In genomic region chr1:83998599-83999315, GRCh38 we compare ENCODE assay signal across 8 cellular contexts. TPM values are rescaled to one million over a fixed set of nuclear protein-coding genes. Genes with fewer than 3 reads are reported as not detected.
DNase-seq lines count a peak whose midpoint lies in the region; ATAC-seq, FAIRE-seq and TF ChIP-seq lines count a peak whose summit lies in the region.

TSS of gene TTLL7 (minus strand) at chr1:83999132. CDS start at chr1:83952211, 46,921 bp downstream.

- peak within 1 kb of the TSS; percentile 97 for H3K9ac ChIP-seq in iPS-15b (ENCODE audit: low read depth, low read length)

- peak; percentile 63 for DNase-seq in GM12891 (ENCODE audit: insufficient read length, low spot score)
- peak; percentile 95 for DNase-seq in NCI-H1105 (lab: John Stamatoyannopoulos, UW)
- DNase-seq in T-helper 2 cell treated with Interferon-gamma antibody and Interleukin-4, amounts not matched to agents 5 μg/mL and 100 μg/mL, for 36 hours (ENCODE audit: low spot score), result peak; percentile 67
- no peak for DNase-seq in astrocyte of the spinal cord (ENCODE audit: low read depth, low spot score)
- peak; percentile 51 to 79 for DNase-seq in gastrocnemius medialis
- DNase-seq in GF-D8 (lab: John Stamatoyannopoulos, UW), result no peak

- H3K9me3 ChIP-seq in iPS-15b (ENCODE audit: control insufficient read depth, insufficient read depth, low read length), result no peaks in the 10 kb centered on the region
- no peaks in the 10 kb centered on the region for H3K9me3 ChIP-seq in gastrocnemius medialis

- in situ Hi-C loops in astrocyte of the spinal cord (cut with HindIII; ENCODE audit: low sequenced_read_pairs), result no loop called here
- in situ Hi-C loops in gastrocnemius medialis (cut with MboI; ENCODE audit: low sequenced_read_pairs in 4 of 4), result no loop called here

- H3K4me1 ChIP-seq in iPS-15b (ENCODE audit: control insufficient read depth, insufficient read depth, low read length) (peaks cover 6% of the 10 kb centered on the region), gastrocnemius medialis (peaks cover 13 to 17% of the 10 kb centered on the region in 2 donors)

- ATAC-seq in HG02610 (IDR thresholded peaks at IDR 0.05; ENCODE audit: unreplicated experiment) (peak; percentile 88), gastrocnemius medialis (peak; percentile 92 to 93)

- TF ChIP-seq CTCF in astrocyte of the spinal cord (IDR thresholded peaks at IDR 0.05; ENCODE audit: low read depth, low read length), result no peak
- no peak for TF ChIP-seq CTCF in gastrocnemius medialis (IDR thresholded peaks at IDR 0.05 in 4 of 5, conservative IDR thresholded peaks at IDR 0.05 in 1 of 5)

- H3K27me3 Mint-ChIP-seq in T-helper 2 cell treated with Interferon-gamma antibody and Interleukin-4, amounts not matched to agents 5 μg/mL and 100 μg/mL, for 36 hours (ENCODE audit: low read depth), result peaks cover 68% of the 10 kb centered on the region

- H3K4me1 Mint-ChIP-seq in T-helper 2 cell treated with Interferon-gamma antibody and Interleukin-4, amounts not matched to agents 5 μg/mL and 100 μg/mL, for 36 hours (ENCODE audit: low read depth), result peaks cover 24% of the 10 kb centered on the region

- no peaks in the 10 kb centered on the region for H3K36me3 ChIP-seq in iPS-15b (ENCODE audit: control insufficient read depth, insufficient read depth, low read length)
- H3K36me3 ChIP-seq in gastrocnemius medialis, result no peaks in the 10 kb centered on the region

- peak within 1 kb of the TSS; percentile 63 for H3K27ac Mint-ChIP-seq in T-helper 2 cell treated with Interferon-gamma antibody and Interleukin-4, amounts not matched to agents 5 μg/mL and 100 μg/mL, for 36 hours

- H3K4me3 Mint-ChIP-seq in T-helper 2 cell treated with Interferon-gamma antibody and Interleukin-4, amounts not matched to agents 5 μg/mL and 100 μg/mL, for 36 hours, result peak within 1 kb of the TSS; percentile 87

- FAIRE-seq in GM12891 (lab: Jason Lieb, UNC), result peak; percentile 86

- no peaks in the 10 kb centered on the region for H3K9me3 Mint-ChIP-seq in T-helper 2 cell treated with Interferon-gamma antibody and Interleukin-4, amounts not matched to agents 5 μg/mL and 100 μg/mL, for 36 hours

- no peaks in the 10 kb centered on the region for H3K36me3 Mint-ChIP-seq in T-helper 2 cell treated with Interferon-gamma antibody and Interleukin-4, amounts not matched to agents 5 μg/mL and 100 μg/mL, for 36 hours (ENCODE audit: low read depth)

- peaks cover 58% of the 10 kb centered on the region for H3K27me3 ChIP-seq in iPS-15b (ENCODE audit: control insufficient read depth, insufficient read depth, low read length)
- no peaks in the 10 kb centered on the region for H3K27me3 ChIP-seq in gastrocnemius medialis

- intact Hi-C loops in gastrocnemius medialis (cut with DNase I; ENCODE audit: low total_unique reads), result loop anchor here (2.0 to 10.0 kb wide), 4 partner anchors 79 to 508 kb away; partner anchors contain the start of genes GNG5 and SPATA1

- H3K27ac ChIP-seq in gastrocnemius medialis, result peak within 1 kb of the TSS; percentile 81 to 90 (median 86)

- no peak for TF ChIP-seq POLR2A in GM12891 (IDR thresholded peaks at IDR 0.05; ENCODE audit: low read depth, low read length)
- peak; percentile 56 to 74 for TF ChIP-seq POLR2A in gastrocnemius medialis (IDR thresholded peaks at IDR 0.05)

- peak within 1 kb of the TSS; percentile 75 for H3K4me3 ChIP-seq in astrocyte of the spinal cord (ENCODE audit: low read depth, low read length)
- peak within 1 kb of the TSS; percentile 78 for H3K4me3 ChIP-seq in iPS-15b (ENCODE audit: low read depth, low read length)
- peak within 1 kb of the TSS; percentile 65 to 93 (median 89) for H3K4me3 ChIP-seq in gastrocnemius medialis

TF ChIP-seq in GM12891, 5 proteins besides CTCF, POLR2A, EP300 and RAD21:
- TF ChIP-seq POU2F2 (IDR thresholded peaks at IDR 0.05; ENCODE audit: low read depth, low read length) (no peak), POLR2AphosphoS5 (IDR thresholded peaks at IDR 0.05; ENCODE audit: low read depth, low read length) (no peak), TAF1 (IDR thresholded peaks at IDR 0.05; ENCODE audit: low read depth, low read length) (no peak), SPI1 (IDR thresholded peaks at IDR 0.05; ENCODE audit: low read depth, low read length) (no peak), PAX5 (IDR thresholded peaks at IDR 0.05; ENCODE audit: insufficient read depth, low read length, severe bottlenecking) (no peak)

RNA-seq across cellular contexts. Expression of gene TTLL7, which starts in this region (rescaled TPM):
- polyA plus RNA-seq in GM12891 (2012; ENCODE audit: low read depth, missing spikeins), result 0.58 TPM
- 10 to 100 TPM in 2 of 4 donors, 1 to 10 TPM in 2; 8.2 to 22.9 (median 12.3) TPM for total RNA-seq in gastrocnemius medialis

Comparison
In these comparisons a context has a peak if more than half of its experiments do, and no peak if none do; other contexts are left out.
1. DNase-seq: peak in GM12891 (single experiment), NCI-H1105 (single experiment), T-helper 2 cell treated with Interferon-gamma antibody and Interleukin-4, amounts not matched to agents 5 μg/mL and 100 μg/mL, for 36 hours (single experiment) and gastrocnemius medialis (2 of 2); none in astrocyte of the spinal cord (single experiment) and GF-D8 (single experiment).
2. Peak in every context shown above with its lines, with median percentiles within 50 percentile points of each other: H3K4me3 ChIP-seq.